8 cellular contexts compared by ENCODE assay signal in genomic region chrX:53441531-53442321, GRCh38. TPM values are rescaled to one million over a fixed set of nuclear protein-coding genes. Genes with fewer than 3 reads are reported as not detected.
DNase-seq lines count a peak whose midpoint lies in the region; ATAC-seq and TF ChIP-seq lines count a peak whose summit lies in the region.

No MANE protein-coding gene starts in this region.

- H3K27me3 ChIP-seq in iPS DF 6.9 (ENCODE audit: control insufficient read depth, insufficient read depth, low read length) = no peaks in the 10 kb centered on the region
- peaks cover 0 to 12% (median 4%) of the 10 kb centered on the region in 3 donors for H3K27me3 ChIP-seq in gastrocnemius medialis

- TF ChIP-seq POLR2A in gastrocnemius medialis (IDR thresholded peaks at IDR 0.05) = peak; percentile 66 to 72

- peak; percentile 94 for DNase-seq in GM03348 (ENCODE audit: low spot score)
- DNase-seq in NCI-H1694 treated with DMSO at 0.1 percent for 48 hours (lab: John Stamatoyannopoulos, UW) = peak; percentile 64
- DNase-seq in T-helper 9 cell = peak; percentile 57
- peak; percentile 62 for DNase-seq in astrocyte of the spinal cord (ENCODE audit: low read depth, low spot score)
- DNase-seq in iPS DF 6.9 (ENCODE audit: low read depth, low spot score) = peak; percentile 37
- peak; percentile 66 to 87 for DNase-seq in gastrocnemius medialis

- intact Hi-C loops in gastrocnemius medialis (cut with DNase I; ENCODE audit: low total_unique reads) = loop anchor here (1.0 to 5.0 kb wide), 5 partner anchors 19 to 1197 kb away; partner anchors contain the start of genes IQSEC2, KANTR, RIBC1 and SMC1A

- no peaks in the 10 kb centered on the region for H3K4me1 ChIP-seq in iPS DF 6.9 (ENCODE audit: control insufficient read depth, insufficient read depth, low read length)
- H3K4me1 ChIP-seq in gastrocnemius medialis = no peaks in the 10 kb centered on the region

- TF ChIP-seq CTCF in astrocyte of the spinal cord (IDR thresholded peaks at IDR 0.05; ENCODE audit: low read depth, low read length) (no peak), gastrocnemius medialis (IDR thresholded peaks at IDR 0.05 in 4 of 5, conservative IDR thresholded peaks at IDR 0.05 in 1 of 5) (no peak)

- H3K36me3 ChIP-seq in iPS DF 6.9 (ENCODE audit: control insufficient read depth, insufficient read depth, low read length) = no peaks in the 10 kb centered on the region
- H3K36me3 ChIP-seq in gastrocnemius medialis = no peaks in the 10 kb centered on the region

- H3K4me3 ChIP-seq in astrocyte of the spinal cord (ENCODE audit: low read depth, low read length) (peak overlapping the region; percentile 42), iPS DF 6.9 (ENCODE audit: low read length) (peak overlapping the region; percentile 46; the same call in 1 of the 2 replicates), gastrocnemius medialis (peak overlapping the region; percentile 44 to 57 (median 55))

- ATAC-seq in HG02678 (IDR thresholded peaks at IDR 0.05; ENCODE audit: unreplicated experiment) = peak; percentile 88
- peak; percentile 64 to 76 for ATAC-seq in gastrocnemius medialis
- ATAC-seq in GM19455 (IDR thresholded peaks at IDR 0.05; ENCODE audit: unreplicated experiment) = no peak

- no peak overlapping the region for H3K27ac ChIP-seq in iPS DF 6.9 (ENCODE audit: low read length)
- peak overlapping the region; percentile 83 to 94 (median 90) for H3K27ac ChIP-seq in gastrocnemius medialis

- in situ Hi-C loops in astrocyte of the spinal cord (cut with HindIII; ENCODE audit: low sequenced_read_pairs) = no loop called here
- in situ Hi-C loops in gastrocnemius medialis (cut with MboI; ENCODE audit: low sequenced_read_pairs in 4 of 4) = loop anchor here in 2 of 4 donors (25.0 kb wide), 1 partner anchor 129 kb away; no protein-coding TSS in a partner anchor

- no CpG with 5 or more reads among the region's 44 CpGs for WGBS in iPS DF 6.9 (ENCODE audit: insufficient coverage, insufficient read length)

- H3K9me3 ChIP-seq in iPS DF 6.9 (ENCODE audit: control insufficient read depth, insufficient read depth, low read length) = no peaks in the 10 kb centered on the region
- H3K9me3 ChIP-seq in gastrocnemius medialis = no peaks in the 10 kb centered on the region

RNA-seq across cellular contexts. Expression of gene HSD17B10, which starts 7.6 kb away (rescaled TPM):
- total RNA-seq in gastrocnemius medialis = 100 to 1,000 TPM in 1 of 4 donors, 10 to 100 TPM in 3; 62.2 to 106 (median 75.3) TPM

RNA-seq across cellular contexts. Expression of gene RIBC1, which starts 19.1 kb away (rescaled TPM):
- 1 to 10 TPM in 1 of 4 donors, under 1 TPM in 1, not detected in 2; 0.52 to 1.1 TPM for total RNA-seq in gastrocnemius medialis

RNA-seq across cellular contexts. Expression of gene SMC1A, which starts 19.3 kb away (rescaled TPM):
- total RNA-seq in gastrocnemius medialis = 10 to 100 TPM; 12.9 to 23.5 (median 17.1) TPM

Comparison
In these comparisons a context has a peak if more than half of its experiments do, and no peak if none do; other contexts are left out.
1. DNase-seq: peak in every context shown above with its lines; median percentile 94 in GM03348; 76 in gastrocnemius medialis; 64 in NCI-H1694 treated with DMSO at 0.1 percent for 48 hours; 62 in astrocyte of the spinal cord; 57 in T-helper 9 cell; 37 in iPS DF 6.9.